Comparison of ENCODE assay signal across 18 cellular contexts in genomic region chr17:45086346-45086745, GRCh38. TPM values are rescaled to one million over a fixed set of nuclear protein-coding genes. Genes with fewer than 3 reads are reported as not detected.
DNase-seq lines count a peak whose midpoint lies in the region; ATAC-seq, FAIRE-seq and TF ChIP-seq lines count a peak whose summit lies in the region.
"Had no signal": no experiment of that assay in that cellular context is flagged by ENCODE, and none has a peak within 500 bp of the region (broad histone marks: within the 10 kb centered on the region; RNA-seq: fewer than 3 reads in every experiment).

No MANE protein-coding gene starts in this region.

- H3K23ac ChIP-seq in neuronal stem cell (ENCODE audit: low read depth, low read length, poor library complexity) = no peak overlapping the region

- no peak overlapping the region for H2BK15ac ChIP-seq in neuronal stem cell (ENCODE audit: low read length)

- TF ChIP-seq POLR2A in prostate gland (IDR thresholded peaks at IDR 0.05) = no peak
- TF ChIP-seq POLR2A in vagina (IDR thresholded peaks at IDR 0.05) = no peak

- H3K9ac ChIP-seq in kidney (ENCODE audit: low read length in 2 of 2) (no peak overlapping the region), neuronal stem cell (ENCODE audit: low read depth, low read length, poor library complexity) (no peak overlapping the region)

- H4K91ac ChIP-seq in neuronal stem cell (ENCODE audit: low read depth, low read length, poor library complexity) = no peak overlapping the region

- peaks cover 23% of the 10 kb centered on the region for H3K36me3 Mint-ChIP-seq in chondrocyte (ENCODE audit: low read depth)

- H3K36me3 ChIP-seq in kidney (ENCODE audit: control insufficient read depth in 1 of 2, insufficient read depth in 2 of 2, low read length in 2 of 2) = peaks cover 27 to 56% of the 10 kb centered on the region in 2 donors
- H3K36me3 ChIP-seq in prostate gland = peaks cover 8 to 17% of the 10 kb centered on the region in 2 donors
- H3K36me3 ChIP-seq in vagina = peaks cover 2 to 59% of the 10 kb centered on the region in 2 donors
- H3K36me3 ChIP-seq in neuronal stem cell (replicated peaks in 1 of 2; ENCODE audit: control insufficient read depth in 2 of 2, insufficient read depth in 2 of 2, low read length in 2 of 2) = peaks cover 33 to 93% of the 10 kb centered on the region in 2 donors

- peaks cover 5 to 16% of the 10 kb centered on the region in 2 donors for H3K4me1 ChIP-seq in kidney (ENCODE audit: control insufficient read depth in 1 of 2, insufficient read depth in 1 of 2, low read depth in 1 of 2, low read length in 2 of 2)
- H3K4me1 ChIP-seq in prostate gland (replicated peaks) = peaks cover 14% of the 10 kb centered on the region
- peaks cover 31% of the 10 kb centered on the region for H3K4me1 ChIP-seq in vagina
- no peaks in the 10 kb centered on the region for H3K4me1 ChIP-seq in neuronal stem cell (ENCODE audit: control insufficient read depth in 2 of 2, insufficient read depth in 1 of 2, low read depth in 1 of 2, low read length in 2 of 2)

- no peaks in the 10 kb centered on the region for H3K9me3 Mint-ChIP-seq in chondrocyte (ENCODE audit: low read depth)
- H3K9me3 Mint-ChIP-seq: CD4-positive, alpha-beta T cell; GM23338 had no signal

- no peak overlapping the region for H3K4me2 ChIP-seq in neuronal stem cell (ENCODE audit: insufficient read depth, low read length, poor library complexity, severe bottlenecking)
- H3K4me2 ChIP-seq: GM23338 had no signal

- no peak overlapping the region for H3K4me3 Mint-ChIP-seq in chondrocyte (ENCODE audit: unreplicated experiment)
- H3K4me3 Mint-ChIP-seq: B cell; CD4-positive, alpha-beta T cell; GM23338 had no signal

- H3K4me3 ChIP-seq in kidney (ENCODE audit: low read length in 2 of 2) = no peak overlapping the region
- no peak overlapping the region for H3K4me3 ChIP-seq in prostate gland
- no peak overlapping the region for H3K4me3 ChIP-seq in vagina
- no peak overlapping the region for H3K4me3 ChIP-seq in neuronal stem cell (ENCODE audit: low read length in 2 of 2)
- H3K4me3 ChIP-seq: GM23338, K562, SJSA1 had no signal

- peak overlapping the region; percentile 86 for H3K27ac Mint-ChIP-seq in chondrocyte (ENCODE audit: unreplicated experiment)
- H3K27ac Mint-ChIP-seq: B cell; CD4-positive, alpha-beta T cell; GM23338 had no signal

- H3K27me3 Mint-ChIP-seq in chondrocyte (ENCODE audit: low read depth) = no peaks in the 10 kb centered on the region
- H3K27me3 Mint-ChIP-seq: B cell; CD4-positive, alpha-beta T cell had no signal

- peaks cover 40% of the 10 kb centered on the region for H3K4me1 Mint-ChIP-seq in chondrocyte (ENCODE audit: low read depth)
- H3K4me1 Mint-ChIP-seq: B cell had no signal

- H3K79me1 ChIP-seq in neuronal stem cell (ENCODE audit: low read depth, low read length) = no peaks in the 10 kb centered on the region

- H3K18ac ChIP-seq in neuronal stem cell (ENCODE audit: low read length) = no peak overlapping the region

- no peak for FAIRE-seq in kidney (lab: Jason Lieb, UNC)
- FAIRE-seq: GM12891, HTR-8/SVneo, K562 had no signal

- H2BK5ac ChIP-seq in neuronal stem cell (ENCODE audit: low read length) = no peak overlapping the region

- intact Hi-C loops in kidney (cut with DNase I) (no loop called here), prostate gland (cut with DNase I) (no loop called here), vagina (cut with DNase I) (no loop called here)

- H3K27ac ChIP-seq in kidney (ENCODE audit: low read depth in 2 of 2, low read length in 2 of 2) = peak overlapping the region; percentile 30 to 77
- H3K27ac ChIP-seq in prostate gland = peak overlapping the region; percentile 10 to 55
- H3K27ac ChIP-seq in vagina = peak overlapping the region; percentile 16
- H3K27ac ChIP-seq in neuronal stem cell (replicated peaks; ENCODE audit: low read length) = no peak overlapping the region
- H3K27ac ChIP-seq: SJSA1 had no signal

- TF ChIP-seq CTCF in chondrocyte (IDR thresholded peaks at IDR 0.05) (no peak), kidney (IDR thresholded peaks at IDR 0.05; ENCODE audit: borderline replicate concordance, extremely low read depth, insufficient read depth) (no peak), prostate gland (IDR thresholded peaks at IDR 0.05) (no peak), vagina (IDR thresholded peaks at IDR 0.05) (no peak)

- H3K27me3 ChIP-seq in prostate gland (replicated peaks; ENCODE audit: insufficient read depth) = no peaks in the 10 kb centered on the region
- no peaks in the 10 kb centered on the region for H3K27me3 ChIP-seq in vagina
- no peaks in the 10 kb centered on the region for H3K27me3 ChIP-seq in neuronal stem cell (ENCODE audit: control insufficient read depth in 3 of 3, insufficient read depth in 3 of 3, low read depth in 1 of 3, low read length in 3 of 3)
- H3K27me3 ChIP-seq: SJSA1 had no signal

- H3K9me3 ChIP-seq in kidney (ENCODE audit: control insufficient read depth in 1 of 2, low read length in 2 of 2) (no peaks in the 10 kb centered on the region), prostate gland (no peaks in the 10 kb centered on the region), vagina (no peaks in the 10 kb centered on the region), neuronal stem cell (replicated peaks in 1 of 2; ENCODE audit: control insufficient read depth in 2 of 2, insufficient read depth in 1 of 2, low read depth in 1 of 2, low read length in 2 of 2) (no peaks in the 10 kb centered on the region)
- H3K9me3 ChIP-seq: SJSA1 had no signal

- WGBS in prostate gland = 95% methylated on average over 5 of the region's 5 CpGs
- no CpG with 5 or more reads among the region's 5 CpGs for WGBS in neuronal stem cell (ENCODE audit: extremely low coverage in 2 of 2, insufficient read length in 2 of 2, insufficient replicate concordance in 1 of 2), 2 donors

- H2BK12ac ChIP-seq in neuronal stem cell (ENCODE audit: low read length) = no peak overlapping the region

- H2AFZ ChIP-seq in neuronal stem cell (ENCODE audit: low read length) = no peak overlapping the region
- H2AFZ ChIP-seq: GM23338 had no signal

- H3K14ac ChIP-seq in neuronal stem cell (ENCODE audit: low read length) = no peak overlapping the region

- DNase-seq in chondrocyte (ENCODE audit: low spot score) = no peak
- no peak for DNase-seq in kidney
- no peak for DNase-seq in prostate gland (ENCODE audit: low spot score)
- no peak for DNase-seq in vagina (ENCODE audit: extremely low spot score in 2 of 2)
- DNase-seq in neuronal stem cell (ENCODE audit: low spot score) = no peak
- DNase-seq: Calu3; CD4-positive, alpha-beta T cell; NCI-H1048; NCI-H187; NCI-H82 had no signal

- no peak overlapping the region for H4K8ac ChIP-seq in neuronal stem cell (ENCODE audit: low read depth, low read length)

- no peak for ATAC-seq in GM21360 (IDR thresholded peaks at IDR 0.05; ENCODE audit: unreplicated experiment)
- no peak for ATAC-seq in GM19035 (IDR thresholded peaks at IDR 0.05; ENCODE audit: unreplicated experiment)
- ATAC-seq: GM23338, K562 had no signal

- H3K4ac ChIP-seq in neuronal stem cell (ENCODE audit: low read length) = no peak overlapping the region

- no peak overlapping the region for H2BK120ac ChIP-seq in neuronal stem cell (ENCODE audit: low read depth, low read length)

- H2AK5ac ChIP-seq in neuronal stem cell (ENCODE audit: low read depth, low read length) = no peak overlapping the region

RNA-seq across cellular contexts. Expression of gene NMT1, which starts 25.2 kb away (rescaled TPM):
- total RNA-seq in chondrocyte (89.0 to 103 TPM (median 91.4 TPM) in 3 replicates), kidney (98.5 TPM), prostate gland (10 to 100 TPM; 39.4 to 68.5 TPM), vagina (49.4 TPM)
- polyA plus RNA-seq in kidney (ENCODE audit: insufficient read depth, low read depth, low replicate concordance) = 72.3 TPM
- polyA plus RNA-seq in neuronal stem cell (2013, experiment 1 of 2) = 99.1 TPM
- 95.0 TPM for polyA plus RNA-seq in neuronal stem cell (2013, experiment 2 of 2)

RNA-seq across cellular contexts. Expression of gene DCAKD, which starts 34.9 kb away (rescaled TPM):
- 33.9 to 39.9 TPM (median 36.5 TPM) in 3 replicates for total RNA-seq in chondrocyte
- 34.9 TPM for total RNA-seq in kidney
- polyA plus RNA-seq in kidney (ENCODE audit: insufficient read depth, low read depth, low replicate concordance) = 27.5 TPM
- 100 to 1,000 TPM in 1 of 2 donors, 10 to 100 TPM in 1; 91.1 to 111 TPM for total RNA-seq in prostate gland
- total RNA-seq in vagina = 54.5 TPM
- 46.9 TPM for polyA plus RNA-seq in neuronal stem cell (2013, experiment 1 of 2)
- 45.0 TPM for polyA plus RNA-seq in neuronal stem cell (2013, experiment 2 of 2)

RNA-seq across cellular contexts. Expression of gene PLCD3, which starts 46.0 kb away (rescaled TPM):
- total RNA-seq in chondrocyte = 123 to 135 TPM (median 128 TPM) in 3 replicates
- 111 TPM for total RNA-seq in kidney
- polyA plus RNA-seq in kidney (ENCODE audit: insufficient read depth, low read depth, low replicate concordance) = 14.8 TPM
- 100 to 1,000 TPM in 1 of 2 donors, 10 to 100 TPM in 1; 34.7 to 154 TPM for total RNA-seq in prostate gland
- total RNA-seq in vagina = 34.1 TPM
- 19.5 TPM for polyA plus RNA-seq in neuronal stem cell (2013, experiment 1 of 2)
- polyA plus RNA-seq in neuronal stem cell (2013, experiment 2 of 2) = 17.6 TPM

RNA-seq across cellular contexts. Expression of gene ACBD4, which starts 49.1 kb away (rescaled TPM):
- total RNA-seq in chondrocyte = 4.7 to 6.8 TPM (median 5.6 TPM) in 3 replicates
- total RNA-seq in kidney = 19.2 TPM
- polyA plus RNA-seq in kidney (ENCODE audit: insufficient read depth, low read depth, low replicate concordance) = 46.3 TPM
- 10 to 100 TPM; 18.8 to 23.3 TPM for total RNA-seq in prostate gland
- total RNA-seq in vagina = 18.9 TPM
- polyA plus RNA-seq in neuronal stem cell (2013, experiment 1 of 2) = 7.8 TPM
- 8.0 TPM for polyA plus RNA-seq in neuronal stem cell (2013, experiment 2 of 2)
